Comparison of ENCODE assay signal across 8 cellular contexts in the genomic region with DNA sequence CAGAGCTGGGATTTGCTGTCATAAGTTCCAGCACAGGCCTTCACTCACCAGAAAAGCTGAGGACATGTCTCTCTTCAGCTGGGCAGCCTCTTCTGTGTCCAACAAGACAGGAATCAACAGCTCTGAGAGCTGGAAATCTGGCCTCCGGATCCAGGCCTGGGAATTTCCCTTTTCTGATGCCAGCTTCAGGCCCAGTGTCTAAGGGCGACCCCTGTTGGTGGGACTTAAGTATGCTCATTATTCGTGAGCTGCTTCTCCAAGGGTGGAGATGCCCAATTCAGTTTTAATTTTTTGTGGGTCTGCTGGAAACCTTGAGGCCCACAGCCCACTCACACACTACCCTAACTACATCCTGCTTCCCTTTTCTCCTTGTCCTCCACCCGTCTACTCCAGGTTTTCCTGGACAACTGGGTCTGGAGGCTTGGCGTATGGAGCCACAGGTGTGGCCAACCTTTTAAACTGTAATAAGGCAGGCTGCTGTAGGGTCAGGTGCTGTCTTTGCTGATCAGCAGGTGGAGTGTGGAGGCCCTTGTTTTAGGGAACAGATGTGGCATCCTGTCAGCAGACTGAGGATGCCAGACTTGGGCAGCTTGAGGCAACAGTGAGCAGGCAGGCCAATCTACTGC. TPM values are rescaled to one million over a fixed set of nuclear protein-coding genes. Genes with fewer than 3 reads are reported as not detected.
DNase-seq lines count a peak whose midpoint lies in the region; ATAC-seq and TF ChIP-seq lines count a peak whose summit lies in the region.

No MANE protein-coding gene starts in this region.

- CTCF ChIA-PET in Panc1 (lab: Charles Lee), result interaction anchor here (0.6 to 5.2 kb wide), 22 partner anchors 9 to 412 kb away, joined by 3 to 65 read pairs (median 4); no protein-coding TSS in a partner anchor

- POLR2A ChIA-PET in Panc1 (lab: Charles Lee), result interaction anchor here (0.5 to 1.0 kb wide), 2 partner anchors 176 to 486 kb away, joined by 3 to 5 read pairs; no protein-coding TSS in a partner anchor

- peak overlapping the region; percentile 25 to 85 (median 71) for H3K27ac Mint-ChIP-seq in CD14-positive monocyte
- H3K27ac Mint-ChIP-seq in activated T-cell treated with anti-CD3 and anti-CD28 coated beads, Interleukin-2, amount 50 U/mL, for 72 hours, result no peak overlapping the region
- H3K27ac Mint-ChIP-seq in neural crest cell (ENCODE audit: unreplicated experiment), result no peak overlapping the region

- peak; percentile 71 for TF ChIP-seq CTCF in CD14-positive monocyte (IDR thresholded peaks at IDR 0.05)
- peak; percentile 95 for TF ChIP-seq CTCF in Panc1 (IDR thresholded peaks at IDR 0.05)
- TF ChIP-seq CTCF in fibroblast of pulmonary artery (IDR thresholded peaks at IDR 0.05; ENCODE audit: low read length, missing control alignments), result peak; percentile 82
- peak; percentile 74 for TF ChIP-seq CTCF in neural crest cell (conservative IDR thresholded peaks at IDR 0.05)

- H3K4me1 ChIP-seq in Panc1 (ENCODE audit: control insufficient read depth, insufficient read depth, low read length), result peaks cover 6% of the 10 kb centered on the region; the same call in 1 of the 2 replicates

- H3K4me3 ChIP-seq in Panc1 (ENCODE audit: low read depth in 2 of 2, low read length in 2 of 2), result no peak overlapping the region
- H3K4me3 ChIP-seq in fibroblast of pulmonary artery (replicated peaks; ENCODE audit: low read depth, low read length), result no peak overlapping the region

- no peaks in the 10 kb centered on the region for H3K9me3 ChIP-seq in Panc1 (ENCODE audit: control insufficient read depth, insufficient read depth, low read depth, low read length)

- ATAC-seq in HG03354 (IDR thresholded peaks at IDR 0.05; ENCODE audit: poor library complexity, severe bottlenecking, unreplicated experiment) (peak; percentile 47), Panc1 (peak; percentile 46; the same call in 1 of the 2 replicates), GM21528 (IDR thresholded peaks at IDR 0.05; ENCODE audit: low FRiP score, unreplicated experiment) (no peak)
- ATAC-seq in activated T-cell treated with anti-CD3 and anti-CD28 coated beads, Interleukin-2, amount 50 U/mL, for 72 hours (replicated peaks in 1 of 2), result no peak

- peaks cover 7 to 12% of the 10 kb centered on the region in 2 donors for H3K36me3 Mint-ChIP-seq in CD14-positive monocyte
- no peaks in the 10 kb centered on the region for H3K36me3 Mint-ChIP-seq in activated T-cell treated with anti-CD3 and anti-CD28 coated beads, Interleukin-2, amount 50 U/mL, for 72 hours (ENCODE audit: insufficient read depth in 2 of 2)
- H3K36me3 Mint-ChIP-seq in neural crest cell (ENCODE audit: low read depth), result no peaks in the 10 kb centered on the region

- peaks cover 21% of the 10 kb centered on the region for H3K27me3 ChIP-seq in Panc1 (ENCODE audit: control insufficient read depth, insufficient read depth, low read length)

- no peak overlapping the region; the same call in 1 of the 2 replicates for H3K27ac ChIP-seq in Panc1 (ENCODE audit: low read length)
- H3K27ac ChIP-seq in substantia nigra (ENCODE audit: low read depth, low read length, poor library complexity, severe bottlenecking), result no peak overlapping the region

- H3K9me3 Mint-ChIP-seq in CD14-positive monocyte (peaks cover 2 to 21% (median 11%) of the 10 kb centered on the region in 7 donors), neural crest cell (no peaks in the 10 kb centered on the region)
- no peaks in the 10 kb centered on the region for H3K9me3 Mint-ChIP-seq in activated T-cell treated with anti-CD3 and anti-CD28 coated beads, Interleukin-2, amount 50 U/mL, for 72 hours

- no peak for DNase-seq in CD14-positive monocyte (ENCODE audit: low spot score)
- DNase-seq in Panc1 (ENCODE audit: low read depth, low spot score), result peak; percentile 41
- peak; percentile 68 to 73 for DNase-seq in activated T-cell treated with anti-CD3 and anti-CD28 coated beads, Interleukin-2, amount 50 U/mL, for 72 hours
- DNase-seq in fibroblast of pulmonary artery (ENCODE audit: low read depth), result peak; percentile 90
- peak; percentile 82 for DNase-seq in neural crest cell (ENCODE audit: low read depth, low spot score)
- peak in 43 of 49 donors; percentile 4 to 74 (median 52) for DNase-seq in substantia nigra (lab: John Stamatoyannopoulos, UW)

- H3K4me1 Mint-ChIP-seq in CD14-positive monocyte, result peaks cover 32% of the 10 kb centered on the region
- H3K4me1 Mint-ChIP-seq in activated T-cell treated with anti-CD3 and anti-CD28 coated beads, Interleukin-2, amount 50 U/mL, for 72 hours (ENCODE audit: low read depth), result peaks cover 12% of the 10 kb centered on the region
- peaks cover 10% of the 10 kb centered on the region for H3K4me1 Mint-ChIP-seq in neural crest cell

- in situ Hi-C loops in Panc1 (cut with HindIII; ENCODE audit: low pct_unique_long_range_greater_than_20kb, low sequenced_read_pairs), result no loop called here

- H3K4me3 Mint-ChIP-seq in CD14-positive monocyte, result peak overlapping the region in 1 of 2 donors; percentile 60
- H3K4me3 Mint-ChIP-seq in activated T-cell treated with anti-CD3 and anti-CD28 coated beads, Interleukin-2, amount 50 U/mL, for 72 hours, result no peak overlapping the region
- no peak overlapping the region for H3K4me3 Mint-ChIP-seq in neural crest cell

- no peaks in the 10 kb centered on the region for H3K36me3 ChIP-seq in Panc1 (ENCODE audit: control insufficient read depth, insufficient read depth, low read length)

- peaks cover 30 to 44% (median 41%) of the 10 kb centered on the region in 3 donors for H3K27me3 Mint-ChIP-seq in CD14-positive monocyte (ENCODE audit: low read depth in 3 of 3)
- peaks cover 54% of the 10 kb centered on the region for H3K27me3 Mint-ChIP-seq in activated T-cell treated with anti-CD3 and anti-CD28 coated beads, Interleukin-2, amount 50 U/mL, for 72 hours (ENCODE audit: low read depth)
- peaks cover 48% of the 10 kb centered on the region for H3K27me3 Mint-ChIP-seq in neural crest cell (ENCODE audit: low read depth)

- intact Hi-C loops in CD14-positive monocyte (cut with micrococcal nuclease) (loop anchor here (5.0 kb wide), 2 partner anchors 79 to 319 kb away; partner anchors contain the start of gene ABHD17C (in 1 of the 2)), Panc1 (cut with micrococcal nuclease; ENCODE audit: unreplicated experiment) (loop anchor here (1.0 kb wide), 2 partner anchors 116 to 209 kb away; no protein-coding TSS in a partner anchor)

- no TSS peak for BruUV-seq in Panc1 (replicated peaks; lab: Mats Ljungman, UMichigan)

RNA-seq across cellular contexts. Expression of gene CEMIP, which starts 2.6 kb away (rescaled TPM):
- not detected for polyA plus RNA-seq in CD14-positive monocyte
- total RNA-seq in Panc1 (2021; ENCODE audit: unreplicated experiment) (0.46 TPM), neural crest cell (0.30 and 0.33 TPM in 2 replicates)
- polyA plus RNA-seq in Panc1 (2012; ENCODE audit: insufficient read length), result 0.70 TPM
- under 1 TPM; 0.05 to 0.09 TPM for total RNA-seq in activated T-cell treated with anti-CD3 and anti-CD28 coated beads, Interleukin-2, amount 50 U/mL, for 72 hours

Comparison
In these comparisons a context has a peak if more than half of its experiments do, and no peak if none do; other contexts are left out.
1. H3K27ac Mint-ChIP-seq: peak in CD14-positive monocyte (7 of 7); none in activated T-cell treated with anti-CD3 and anti-CD28 coated beads, Interleukin-2, amount 50 U/mL, for 72 hours (single experiment) and neural crest cell (single experiment).
2. ATAC-seq: peak in HG03354 (single experiment) and Panc1 (single experiment); none in activated T-cell treated with anti-CD3 and anti-CD28 coated beads, Interleukin-2, amount 50 U/mL, for 72 hours (0 of 2) and GM21528 (single experiment).
3. Peak in every context shown above with its lines, with median percentiles within 50 percentile points of each other: CTCF ChIP-seq.